Comparison of ENCODE assay signal across 8 cellular contexts in genomic region chr9:130043654-130044623, GRCh38. TPM values are rescaled to one million over a fixed set of nuclear protein-coding genes. Genes with fewer than 3 reads are reported as not detected.
DNase-seq lines count a peak whose midpoint lies in the region; ATAC-seq and TF ChIP-seq lines count a peak whose summit lies in the region.

No MANE protein-coding gene starts in this region.

- DNase-seq in stimulated activated naive CD8-positive, alpha-beta T cell treated with anti-CD3 and anti-CD28 coated beads, Interleukin-15, Interleukin-2, amounts not matched to agents 100 U/mL and 50 U/mL, for 24 hours: no peak
- DNase-seq in ascending aorta (ENCODE audit: low spot score in 2 of 2) (peak in 1 of 2 donors; percentile 85), spleen (peak; percentile 83), foreskin melanocyte (no peak)
- no peak for DNase-seq in central memory CD4-positive, alpha-beta T cell

- no peaks in the 10 kb centered on the region for H3K27me3 Mint-ChIP-seq in stimulated activated naive CD8-positive, alpha-beta T cell treated with anti-CD3 and anti-CD28 coated beads, Interleukin-15, Interleukin-2, amounts not matched to agents 100 ng/mL and 50 ng/mL, for 24 hours

- TF ChIP-seq POLR2A in spleen (IDR thresholded peaks at IDR 0.05): no peak

- H3K4me3 Mint-ChIP-seq in stimulated activated naive CD8-positive, alpha-beta T cell treated with anti-CD3 and anti-CD28 coated beads, Interleukin-15, Interleukin-2, amounts not matched to agents 100 ng/mL and 50 ng/mL, for 24 hours: peak overlapping the region; percentile 89

- no peak for ATAC-seq in stimulated activated naive CD8-positive, alpha-beta T cell treated with anti-CD3 and anti-CD28 coated beads, Interleukin-15, Interleukin-2, amounts not matched to agents 100 U/mL and 50 U/mL, for 24 hours
- no peak for ATAC-seq in HG03520 (IDR thresholded peaks at IDR 0.05; ENCODE audit: unreplicated experiment)

- H3K9me3 ChIP-seq in ascending aorta: no peaks in the 10 kb centered on the region
- H3K9me3 ChIP-seq in iPS-18a (ENCODE audit: control insufficient read depth, low read depth, low read length): no peaks in the 10 kb centered on the region
- no peaks in the 10 kb centered on the region for H3K9me3 ChIP-seq in spleen

- peaks cover 14% of the 10 kb centered on the region for H3K36me3 Mint-ChIP-seq in stimulated activated naive CD8-positive, alpha-beta T cell treated with anti-CD3 and anti-CD28 coated beads, Interleukin-15, Interleukin-2, amounts not matched to agents 100 ng/mL and 50 ng/mL, for 24 hours (ENCODE audit: low read depth)

- H3K27me3 ChIP-seq in ascending aorta (no peaks in the 10 kb centered on the region), iPS-18a (ENCODE audit: control insufficient read depth, insufficient read depth, low read length) (peaks cover 27% of the 10 kb centered on the region), spleen (replicated peaks in 1 of 7) (no peaks in the 10 kb centered on the region)

- H3K9me3 Mint-ChIP-seq in stimulated activated naive CD8-positive, alpha-beta T cell treated with anti-CD3 and anti-CD28 coated beads, Interleukin-15, Interleukin-2, amounts not matched to agents 100 ng/mL and 50 ng/mL, for 24 hours: no peaks in the 10 kb centered on the region

- H3K9ac ChIP-seq in iPS-18a (ENCODE audit: low read length): peak overlapping the region; percentile 53

- H3K4me1 Mint-ChIP-seq in stimulated activated naive CD8-positive, alpha-beta T cell treated with anti-CD3 and anti-CD28 coated beads, Interleukin-15, Interleukin-2, amounts not matched to agents 100 ng/mL and 50 ng/mL, for 24 hours (ENCODE audit: low read depth): peaks cover 43% of the 10 kb centered on the region

- intact Hi-C loops in ascending aorta (cut with DNase I) (loop anchor here (1.0 to 2.0 kb wide), 4 partner anchors 49 to 159 kb away; no protein-coding TSS in a partner anchor), spleen (cut with DNase I; ENCODE audit: low total_unique reads) (loop anchor here (5.0 kb wide), 1 partner anchor 157 kb away; no protein-coding TSS in a partner anchor)

- peak overlapping the region; percentile 86 to 94 for H3K4me3 ChIP-seq in ascending aorta
- peak overlapping the region; percentile 62 for H3K4me3 ChIP-seq in iPS-18a (ENCODE audit: low read length)
- H3K4me3 ChIP-seq in spleen: peak overlapping the region; percentile 72 to 92 (median 78)

- H3K36me3 ChIP-seq in ascending aorta: no peaks in the 10 kb centered on the region
- H3K36me3 ChIP-seq in iPS-18a (ENCODE audit: control insufficient read depth, low read depth, low read length): no peaks in the 10 kb centered on the region
- H3K36me3 ChIP-seq in spleen: no peaks in the 10 kb centered on the region

- H3K4me1 ChIP-seq in ascending aorta (peaks cover 3 to 26% of the 10 kb centered on the region in 2 donors), iPS-18a (ENCODE audit: control insufficient read depth, low read depth, low read length) (peaks cover 14% of the 10 kb centered on the region), spleen (peaks cover 23 to 74% (median 56%) of the 10 kb centered on the region in 6 donors)

- no peak overlapping the region for H3K27ac Mint-ChIP-seq in stimulated activated naive CD8-positive, alpha-beta T cell treated with anti-CD3 and anti-CD28 coated beads, Interleukin-15, Interleukin-2, amounts not matched to agents 100 ng/mL and 50 ng/mL, for 24 hours

- H3K27ac ChIP-seq in ascending aorta: peak overlapping the region; percentile 93 to 95
- H3K27ac ChIP-seq in iPS-18a (ENCODE audit: low read length): no peak overlapping the region
- H3K27ac ChIP-seq in spleen: peak overlapping the region; percentile 70 to 99 (median 98)

- TF ChIP-seq CTCF in ascending aorta (IDR thresholded peaks at IDR 0.05) (peak; percentile 0 to 45 (median 26)), spleen (IDR thresholded peaks at IDR 0.05 in 8 of 11, conservative IDR thresholded peaks at IDR 0.05 in 3 of 11) (no peak)

- 36 to 47% (median 43%) methylated on average over 36 to 37 of the region's 37 CpGs for WGBS in spleen, 5 donors

RNA-seq across cellular contexts. Expression of gene FNBP1, which starts 0.9 kb away (rescaled TPM):
- 87.2 TPM for total RNA-seq in ascending aorta
- 100 to 1,000 TPM; 132 to 156 (median 148) TPM for total RNA-seq in spleen
- polyA plus RNA-seq in spleen: 10 to 100 TPM; 40.6 to 55.6 (median 54.9) TPM

RNA-seq across cellular contexts. Expression of gene GPR107, which starts 9.8 kb away (rescaled TPM):
- 37.4 TPM for total RNA-seq in ascending aorta
- total RNA-seq in spleen: 10 to 100 TPM; 25.2 to 42.8 (median 30.5) TPM
- polyA plus RNA-seq in spleen: 1 to 10 TPM; 3.9 to 7.4 (median 4.3) TPM

Comparison
In these comparisons a context has a peak if more than half of its experiments do, and no peak if none do; other contexts are left out.
1. CTCF ChIP-seq: peak in ascending aorta (3 of 3); none in spleen (0 of 11).
2. Peak in every context shown above with its lines, with median percentiles within 50 percentile points of each other: H3K4me3 ChIP-seq.